Comparison of ENCODE assay signal across 1 cellular context in the genomic region with DNA sequence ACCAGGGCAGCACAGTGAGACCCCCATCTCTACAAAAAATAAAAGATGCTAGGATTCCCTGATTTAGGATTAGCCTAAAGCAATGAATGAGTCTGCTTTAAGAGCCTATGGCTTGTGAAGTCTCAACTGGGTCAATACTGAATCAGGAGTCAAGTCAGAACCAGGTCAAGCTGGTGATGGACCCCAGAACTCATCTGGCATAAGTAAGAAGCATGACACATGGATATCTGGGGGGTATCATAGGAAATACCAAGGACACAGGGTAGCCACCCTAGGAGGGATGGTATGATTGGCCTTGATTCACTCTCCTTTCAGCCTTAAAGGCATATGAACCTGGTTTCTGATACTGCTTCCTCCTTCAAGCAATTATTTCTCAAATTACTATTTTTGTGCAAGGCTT.
TF ChIP-seq lines count a peak whose summit lies in the region.

No MANE protein-coding gene starts in this region.

TF ChIP-seq in GM12878, 131 proteins besides CTCF, POLR2A, EP300 and RAD21 (continued from another document):
- TF ChIP-seq, protein P1, sequence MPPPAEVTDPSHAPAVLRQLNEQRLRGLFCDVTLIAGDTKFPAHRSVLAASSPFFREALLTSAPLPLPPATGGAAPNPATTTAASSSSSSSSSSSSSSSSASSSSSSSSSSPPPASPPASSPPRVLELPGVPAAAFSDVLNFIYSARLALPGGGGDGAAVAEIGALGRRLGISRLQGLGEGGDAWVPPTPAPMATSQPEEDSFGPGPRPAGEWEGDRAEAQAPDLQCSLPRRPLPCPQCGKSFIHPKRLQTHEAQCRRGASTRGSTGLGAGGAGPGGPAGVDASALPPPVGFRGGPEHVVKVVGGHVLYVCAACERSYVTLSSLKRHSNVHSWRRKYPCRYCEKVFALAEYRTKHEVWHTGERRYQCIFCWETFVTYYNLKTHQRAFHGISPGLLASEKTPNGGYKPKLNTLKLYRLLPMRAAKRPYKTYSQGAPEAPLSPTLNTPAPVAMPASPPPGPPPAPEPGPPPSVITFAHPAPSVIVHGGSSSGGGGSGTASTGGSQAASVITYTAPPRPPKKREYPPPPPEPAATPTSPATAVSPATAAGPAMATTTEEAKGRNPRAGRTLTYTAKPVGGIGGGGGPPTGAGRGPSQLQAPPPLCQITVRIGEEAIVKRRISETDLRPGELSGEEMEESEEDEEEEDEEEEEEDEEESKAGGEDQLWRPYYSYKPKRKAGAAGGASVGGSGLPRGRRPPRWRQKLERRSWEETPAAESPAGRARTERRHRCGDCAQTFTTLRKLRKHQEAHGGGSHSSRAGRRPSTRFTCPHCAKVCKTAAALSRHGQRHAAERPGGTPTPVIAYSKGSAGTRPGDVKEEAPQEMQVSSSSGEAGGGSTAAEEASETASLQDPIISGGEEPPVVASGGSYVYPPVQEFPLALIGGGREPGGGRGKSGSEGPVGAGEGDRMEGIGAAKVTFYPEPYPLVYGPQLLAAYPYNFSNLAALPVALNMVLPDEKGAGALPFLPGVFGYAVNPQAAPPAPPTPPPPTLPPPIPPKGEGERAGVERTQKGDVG (CRISPR knock-in tag; IDR thresholded peaks at IDR 0.05), result no peak
- TF ChIP-seq MYC (IDR thresholded peaks at IDR 0.05; ENCODE audit: insufficient read depth, insufficient read length, insufficient replicate concordance, low read length, severe bottlenecking), result no peak
- TF ChIP-seq, protein P2, sequence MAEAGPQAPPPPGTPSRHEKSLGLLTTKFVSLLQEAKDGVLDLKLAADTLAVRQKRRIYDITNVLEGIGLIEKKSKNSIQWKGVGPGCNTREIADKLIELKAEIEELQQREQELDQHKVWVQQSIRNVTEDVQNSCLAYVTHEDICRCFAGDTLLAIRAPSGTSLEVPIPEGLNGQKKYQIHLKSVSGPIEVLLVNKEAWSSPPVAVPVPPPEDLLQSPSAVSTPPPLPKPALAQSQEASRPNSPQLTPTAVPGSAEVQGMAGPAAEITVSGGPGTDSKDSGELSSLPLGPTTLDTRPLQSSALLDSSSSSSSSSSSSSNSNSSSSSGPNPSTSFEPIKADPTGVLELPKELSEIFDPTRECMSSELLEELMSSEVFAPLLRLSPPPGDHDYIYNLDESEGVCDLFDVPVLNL (IDR thresholded peaks at IDR 0.05; ENCODE audit: low read depth, low read length), result no peak
- no peak for TF ChIP-seq BRCA1 (IDR thresholded peaks at IDR 0.05; ENCODE audit: low read depth, low read length)
- TF ChIP-seq, protein P3, sequence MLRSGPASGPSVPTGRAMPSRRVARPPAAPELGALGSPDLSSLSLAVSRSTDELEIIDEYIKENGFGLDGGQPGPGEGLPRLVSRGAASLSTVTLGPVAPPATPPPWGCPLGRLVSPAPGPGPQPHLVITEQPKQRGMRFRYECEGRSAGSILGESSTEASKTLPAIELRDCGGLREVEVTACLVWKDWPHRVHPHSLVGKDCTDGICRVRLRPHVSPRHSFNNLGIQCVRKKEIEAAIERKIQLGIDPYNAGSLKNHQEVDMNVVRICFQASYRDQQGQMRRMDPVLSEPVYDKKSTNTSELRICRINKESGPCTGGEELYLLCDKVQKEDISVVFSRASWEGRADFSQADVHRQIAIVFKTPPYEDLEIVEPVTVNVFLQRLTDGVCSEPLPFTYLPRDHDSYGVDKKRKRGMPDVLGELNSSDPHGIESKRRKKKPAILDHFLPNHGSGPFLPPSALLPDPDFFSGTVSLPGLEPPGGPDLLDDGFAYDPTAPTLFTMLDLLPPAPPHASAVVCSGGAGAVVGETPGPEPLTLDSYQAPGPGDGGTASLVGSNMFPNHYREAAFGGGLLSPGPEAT (IDR thresholded peaks at IDR 0.05; ENCODE audit: low read depth), result no peak
- no peak for TF ChIP-seq NFIC (IDR thresholded peaks at IDR 0.05; ENCODE audit: low read depth, low read length)
- TF ChIP-seq, protein P4, sequence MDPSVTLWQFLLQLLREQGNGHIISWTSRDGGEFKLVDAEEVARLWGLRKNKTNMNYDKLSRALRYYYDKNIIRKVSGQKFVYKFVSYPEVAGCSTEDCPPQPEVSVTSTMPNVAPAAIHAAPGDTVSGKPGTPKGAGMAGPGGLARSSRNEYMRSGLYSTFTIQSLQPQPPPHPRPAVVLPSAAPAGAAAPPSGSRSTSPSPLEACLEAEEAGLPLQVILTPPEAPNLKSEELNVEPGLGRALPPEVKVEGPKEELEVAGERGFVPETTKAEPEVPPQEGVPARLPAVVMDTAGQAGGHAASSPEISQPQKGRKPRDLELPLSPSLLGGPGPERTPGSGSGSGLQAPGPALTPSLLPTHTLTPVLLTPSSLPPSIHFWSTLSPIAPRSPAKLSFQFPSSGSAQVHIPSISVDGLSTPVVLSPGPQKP (IDR thresholded peaks at IDR 0.05; ENCODE audit: low read depth, low read length), result no peak
- TF ChIP-seq, protein P5, sequence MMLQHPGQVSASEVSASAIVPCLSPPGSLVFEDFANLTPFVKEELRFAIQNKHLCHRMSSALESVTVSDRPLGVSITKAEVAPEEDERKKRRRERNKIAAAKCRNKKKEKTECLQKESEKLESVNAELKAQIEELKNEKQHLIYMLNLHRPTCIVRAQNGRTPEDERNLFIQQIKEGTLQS (IDR thresholded peaks at IDR 0.05; ENCODE audit: borderline replicate concordance, extremely low read depth, low read depth, low read length), result no peak
- TF ChIP-seq RAD51 (IDR thresholded peaks at IDR 0.05), result no peak
- TF ChIP-seq BACH1 (IDR thresholded peaks at IDR 0.05; ENCODE audit: borderline replicate concordance), result no peak
- TF ChIP-seq, protein P6, sequence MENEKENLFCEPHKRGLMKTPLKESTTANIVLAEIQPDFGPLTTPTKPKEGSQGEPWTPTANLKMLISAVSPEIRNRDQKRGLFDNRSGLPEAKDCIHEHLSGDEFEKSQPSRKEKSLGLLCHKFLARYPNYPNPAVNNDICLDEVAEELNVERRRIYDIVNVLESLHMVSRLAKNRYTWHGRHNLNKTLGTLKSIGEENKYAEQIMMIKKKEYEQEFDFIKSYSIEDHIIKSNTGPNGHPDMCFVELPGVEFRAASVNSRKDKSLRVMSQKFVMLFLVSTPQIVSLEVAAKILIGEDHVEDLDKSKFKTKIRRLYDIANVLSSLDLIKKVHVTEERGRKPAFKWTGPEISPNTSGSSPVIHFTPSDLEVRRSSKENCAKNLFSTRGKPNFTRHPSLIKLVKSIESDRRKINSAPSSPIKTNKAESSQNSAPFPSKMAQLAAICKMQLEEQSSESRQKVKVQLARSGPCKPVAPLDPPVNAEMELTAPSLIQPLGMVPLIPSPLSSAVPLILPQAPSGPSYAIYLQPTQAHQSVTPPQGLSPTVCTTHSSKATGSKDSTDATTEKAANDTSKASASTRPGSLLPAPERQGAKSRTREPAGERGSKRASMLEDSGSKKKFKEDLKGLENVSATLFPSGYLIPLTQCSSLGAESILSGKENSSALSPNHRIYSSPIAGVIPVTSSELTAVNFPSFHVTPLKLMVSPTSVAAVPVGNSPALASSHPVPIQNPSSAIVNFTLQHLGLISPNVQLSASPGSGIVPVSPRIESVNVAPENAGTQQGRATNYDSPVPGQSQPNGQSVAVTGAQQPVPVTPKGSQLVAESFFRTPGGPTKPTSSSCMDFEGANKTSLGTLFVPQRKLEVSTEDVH (IDR thresholded peaks at IDR 0.05; ENCODE audit: low read depth, partially characterized antibody), result no peak
